ENCODE assay signal across 10 cellular contexts in the genomic region with DNA sequence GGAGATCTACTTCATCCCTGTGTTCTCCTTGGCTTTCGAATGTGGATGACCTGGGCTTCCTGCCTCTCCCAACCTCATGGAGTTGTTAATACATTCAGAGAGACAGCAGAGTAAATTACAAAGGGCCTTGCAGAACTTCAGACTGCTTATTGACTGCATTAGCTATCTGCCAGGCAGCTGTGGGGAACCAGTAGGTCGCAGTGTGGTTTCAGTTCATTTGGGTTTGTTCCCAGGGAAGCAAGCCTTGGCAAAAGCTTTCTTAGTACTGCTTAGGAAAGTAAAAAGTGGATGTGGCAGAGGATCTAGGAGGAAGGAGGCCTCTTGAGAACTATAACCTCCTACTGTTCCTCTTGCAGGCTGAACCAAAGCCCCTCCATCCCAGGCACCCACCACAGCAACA. TPM values are rescaled to one million over a fixed set of nuclear protein-coding genes. Genes with fewer than 3 reads are reported as not detected.
A peak's percentile ranks its signal among the peaks of the same experiment; 100 is the strongest.
DNase-seq lines count a peak whose midpoint lies in the region; ATAC-seq lines count a peak whose summit lies in the region.
"Had no signal": no experiment of that assay in that cellular context is flagged by ENCODE, and none has a peak within 500 bp of the region (broad histone marks: within the 10 kb centered on the region; RNA-seq: fewer than 3 reads in every experiment).

No MANE protein-coding gene starts in this region.

- no peak for ATAC-seq in activated T-helper 17 cell treated with anti-CD3 and anti-CD28 coated beads, Interleukin-2, amount 50 U/mL, for 72 hours (replicated peaks)
- ATAC-seq in sciatic nerve: peak; percentile 90
- no peak for ATAC-seq in HG02610 (IDR thresholded peaks at IDR 0.05; ENCODE audit: unreplicated experiment)

- intact Hi-C loops in head of caudate nucleus (cut with DNase I) (no loop called here), sciatic nerve (cut with DNase I) (no loop called here)

- DNase-seq in GM03348 (ENCODE audit: low spot score): peak; percentile 83
- DNase-seq in head of caudate nucleus: peak in 28 of 42 donors; percentile 24 to 71 (median 54)
- DNase-seq in sciatic nerve (ENCODE audit: low spot score): peak; percentile 67
- DNase-seq in DMS 273 (lab: John Stamatoyannopoulos, UW; ENCODE audit: unreplicated experiment): no peak
- no peak for DNase-seq in GF-D8 (lab: John Stamatoyannopoulos, UW)
- no peak for DNase-seq in NCI-H2196 (lab: John Stamatoyannopoulos, UW; ENCODE audit: unreplicated experiment)
- DNase-seq: NCI-H187 had no signal

- no peaks in the 10 kb centered on the region for H3K9me3 Mint-ChIP-seq in activated T-helper 17 cell treated with anti-CD3 and anti-CD28 coated beads, Interleukin-2, amount 50 U/mL, for 72 hours

- no peaks in the 10 kb centered on the region for H3K27me3 Mint-ChIP-seq in activated T-helper 17 cell treated with anti-CD3 and anti-CD28 coated beads, Interleukin-2, amount 50 U/mL, for 72 hours

- no peaks in the 10 kb centered on the region for H3K36me3 Mint-ChIP-seq in activated T-helper 17 cell treated with anti-CD3 and anti-CD28 coated beads, Interleukin-2, amount 50 U/mL, for 72 hours (ENCODE audit: low read depth)

- peak overlapping the region; percentile 30 for H3K27ac Mint-ChIP-seq in activated T-helper 17 cell treated with anti-CD3 and anti-CD28 coated beads, Interleukin-2, amount 50 U/mL, for 72 hours

- H3K4me3 Mint-ChIP-seq in activated T-helper 17 cell treated with anti-CD3 and anti-CD28 coated beads, Interleukin-2, amount 50 U/mL, for 72 hours: no peak overlapping the region

- peaks cover 7% of the 10 kb centered on the region for H3K4me1 Mint-ChIP-seq in activated T-helper 17 cell treated with anti-CD3 and anti-CD28 coated beads, Interleukin-2, amount 50 U/mL, for 72 hours

RNA-seq across cellular contexts. Expression of a gene that starts 9.2 kb away (rescaled TPM):
- total RNA-seq in activated T-helper 17 cell treated with anti-CD3 and anti-CD28 coated beads, Interleukin-2, amount 50 U/mL, for 72 hours: not detected
- total RNA-seq in sciatic nerve: 4.8 TPM
- total RNA-seq: T-helper 1 cell treated with Interleukin-12 subunit alpha and Interleukin-12 subunit beta and Interleukin-4 antibody, amounts not matched to agents 30 ng/mL and 1 ng/mL, for 36 hours had no signal

RNA-seq across cellular contexts. Expression of a gene that starts 41.4 kb away (rescaled TPM):
- 100 to 1,000 TPM; 176 to 260 TPM for total RNA-seq in activated T-helper 17 cell treated with anti-CD3 and anti-CD28 coated beads, Interleukin-2, amount 50 U/mL, for 72 hours
- 114 TPM for total RNA-seq in sciatic nerve

Comparison
In these comparisons a context has a peak if more than half of its experiments do, and no peak if none do; other contexts are left out.
1. DNase-seq: peak in GM03348 (single experiment), head of caudate nucleus (28 of 42) and sciatic nerve (single experiment); none in DMS 273 (single experiment), GF-D8 (single experiment) and NCI-H2196 (single experiment).